ENCODE assay signal across 8 cellular contexts in genomic region chr2:26068602-26069298, GRCh38. TPM values are rescaled to one million over a fixed set of nuclear protein-coding genes. Genes with fewer than 3 reads are reported as not detected.
A peak's percentile ranks its signal among the peaks of the same experiment; 100 is the strongest.
DNase-seq lines count a peak whose midpoint lies in the region; ATAC-seq and TF ChIP-seq lines count a peak whose summit lies in the region.

No MANE protein-coding gene starts in this region.

- H3K36me3 ChIP-seq in HCT116 (ENCODE audit: control insufficient read depth in 1 of 2, insufficient read depth in 2 of 2, low read length in 2 of 2) (peaks cover 3 to 5% of the 10 kb centered on the region in 2 experiments; a peak in 1 of 4 replicates), MG63 (peaks cover 2% of the 10 kb centered on the region), aorta (ENCODE audit: control insufficient read depth in 1 of 2, insufficient read depth in 2 of 2, low read length in 1 of 2) (no peaks in the 10 kb centered on the region)

- peak; percentile 85 for DNase-seq in activated CD8-positive, alpha-beta memory T cell treated with anti-CD3 and anti-CD28 coated beads, Interleukin-2, amount 10 ng/mL, durations not matched to agents 7 days and 5 days
- no peak for DNase-seq in activated CD8-positive, alpha-beta memory T cell treated with anti-CD3 and anti-CD28 coated beads for 24 hours
- peak; percentile 46 for DNase-seq in HCT116 (ENCODE audit: low read depth, low spot score)
- DNase-seq in MG63, result peak; percentile 41
- peak; percentile 78 for DNase-seq in activated CD8-positive, alpha-beta T cell treated with anti-CD3 and anti-CD28 coated beads for 36 hours
- DNase-seq in foreskin melanocyte, result peak; percentile 67
- DNase-seq in stimulated activated CD4-positive, alpha-beta T cell treated with anti-CD3 and anti-CD28 coated beads, Interleukin-4, amount 100 ng/mL, for 24 hours, result peak; percentile 69
- DNase-seq in aorta, result no peak

- intact Hi-C loops in HCT116 (cut with micrococcal nuclease), result loop anchor here (5.0 kb wide), 1 partner anchor 76 kb away; no protein-coding TSS in a partner anchor
- intact Hi-C loops in activated CD8-positive, alpha-beta T cell treated with anti-CD3 and anti-CD28 coated beads for 36 hours (cut with micrococcal nuclease), result loop anchor here (5.0 kb wide), 1 partner anchor 36 kb away; the partner anchor contains the start of gene RAB10
- intact Hi-C loops in aorta (cut with DNase I), result no loop called here

- CTCF ChIA-PET in activated CD8-positive, alpha-beta memory T cell treated with anti-CD3 and anti-CD28 coated beads, Interleukin-2, amount 10 ng/mL, durations not matched to agents 7 days and 5 days (lab: Charles Lee), result interaction anchor here (1.1 to 2.0 kb wide), 5 partner anchors 9 to 190 kb away, joined by 3 to 10 read pairs (median 5); partner anchors contain the start of gene ASXL2
- CTCF ChIA-PET in HCT116 (lab: Charles Lee), result interaction anchor here (0.6 kb wide), 1 partner anchor 21 kb away, joined by 3 read pairs; no protein-coding TSS in a partner anchor
- CTCF ChIA-PET in activated CD8-positive, alpha-beta T cell treated with anti-CD3 and anti-CD28 coated beads for 36 hours (lab: Charles Lee), result interaction anchor here (0.7 to 2.1 kb wide), 7 partner anchors 9 to 217 kb away, joined by 3 to 6 read pairs (median 4); no protein-coding TSS in a partner anchor

- H3K79me2 ChIP-seq in HCT116 (ENCODE audit: insufficient read depth, low read length), result peaks cover 100% of the 10 kb centered on the region

- RAD21 ChIA-PET in HCT116 (lab: Charles Lee; ENCODE audit: low non-redundant PET in 1 of 2, low total read pairs in 2 of 2, uncharacterized antibody in 2 of 2, unreplicated experiment in 2 of 2), result no interaction called here

- POLR2A ChIA-PET in HCT116 (lab: Charles Lee), result no interaction called here
- POLR2A ChIA-PET in activated CD8-positive, alpha-beta T cell treated with anti-CD3 and anti-CD28 coated beads for 36 hours (lab: Charles Lee), result interaction anchor here (1.0 to 1.8 kb wide), 4 partner anchors 11 to 34 kb away, joined by 3 to 12 read pairs (median 4); partner anchors contain the start of gene RAB10

- peak overlapping the region; percentile 68 for H3K4me2 ChIP-seq in HCT116 (ENCODE audit: low read length)

- H2AFZ ChIP-seq in HCT116 (ENCODE audit: low read depth, low read length, poor library complexity, severe bottlenecking), result no peak overlapping the region

- no peak for TF ChIP-seq POLR2A in HCT116 (IDR thresholded peaks at IDR 0.05; ENCODE audit: borderline replicate concordance, extremely low read depth, insufficient read depth, insufficient read length)

- H3K27me3 ChIP-seq in HCT116 (ENCODE audit: insufficient read depth, low read length) (no peaks in the 10 kb centered on the region), MG63 (no peaks in the 10 kb centered on the region), aorta (ENCODE audit: control insufficient read depth in 1 of 2, insufficient read depth in 2 of 2, low read length in 1 of 2) (no peaks in the 10 kb centered on the region)

- H3K9me3 ChIP-seq in HCT116 (ENCODE audit: control insufficient read depth in 1 of 2, insufficient read depth in 1 of 2, low read depth in 1 of 2, low read length in 2 of 2) (no peaks in the 10 kb centered on the region), MG63 (no peaks in the 10 kb centered on the region), aorta (ENCODE audit: control insufficient read depth, low read length) (no peaks in the 10 kb centered on the region)

- H3K27ac ChIP-seq in HCT116 (ENCODE audit: low read depth, low read length), result peak overlapping the region; percentile 50; the same call in 1 of the 2 replicates
- H3K27ac ChIP-seq in aorta (ENCODE audit: low read depth in 1 of 2, low read length in 2 of 2), result no peak overlapping the region

- 22 to 26% methylated on average over 4 of the region's 4 CpGs for whole genome bisulfite sequencing in aorta, 2 donors

- H3K4me3 Mint-ChIP-seq in activated CD8-positive, alpha-beta memory T cell treated with anti-CD3 and anti-CD28 coated beads, Interleukin-2, amount 10 ng/mL, durations not matched to agents 7 days and 5 days, result peak overlapping the region; percentile 71
- H3K4me3 Mint-ChIP-seq in activated CD8-positive, alpha-beta T cell treated with anti-CD3 and anti-CD28 coated beads for 36 hours, result peak overlapping the region; percentile 12

- H3K36me3 Mint-ChIP-seq in activated CD8-positive, alpha-beta memory T cell treated with anti-CD3 and anti-CD28 coated beads, Interleukin-2, amount 10 ng/mL, durations not matched to agents 7 days and 5 days, result peaks cover 25% of the 10 kb centered on the region
- H3K36me3 Mint-ChIP-seq in activated CD8-positive, alpha-beta T cell treated with anti-CD3 and anti-CD28 coated beads for 36 hours (ENCODE audit: low read depth), result peaks cover 20% of the 10 kb centered on the region

- TF ChIP-seq RAD21 in HCT116 (IDR thresholded peaks at IDR 0.05; ENCODE audit: low read depth), result 0 out of 2 replicates have a peak, but pooled peaks have one; percentile 4

- H3K4me3 ChIP-seq in HCT116 (replicated peaks in 1 of 2; ENCODE audit: low read depth in 1 of 2, low read length in 2 of 2) (peak overlapping the region in 1 of 2 experiments; percentile 21; a peak in 2 of 4 replicates), MG63 (no peak overlapping the region), aorta (ENCODE audit: low read length in 2 of 2) (no peak overlapping the region)

- peaks cover 13% of the 10 kb centered on the region; the same call in 1 of the 2 replicates for H4K20me1 ChIP-seq in HCT116 (ENCODE audit: insufficient read depth)

- H3K9me2 ChIP-seq in HCT116 (ENCODE audit: insufficient read depth), result no peaks in the 10 kb centered on the region

- no TSS peak for BruUV-seq in HCT116 (replicated peaks; lab: Mats Ljungman, UMichigan)

- peak; percentile 90 for ATAC-seq in activated CD8-positive, alpha-beta memory T cell treated with anti-CD3 and anti-CD28 coated beads, Interleukin-2, amount 10 ng/mL, durations not matched to agents 7 days and 5 days
- ATAC-seq in HCT116 (peak; percentile 85), aorta (ENCODE audit: low FRiP score) (no peak)
- peak; percentile 91 for ATAC-seq in activated CD8-positive, alpha-beta T cell treated with anti-CD3 and anti-CD28 coated beads for 36 hours

- H3K27me3 Mint-ChIP-seq in activated CD8-positive, alpha-beta memory T cell treated with anti-CD3 and anti-CD28 coated beads, Interleukin-2, amount 10 ng/mL, durations not matched to agents 7 days and 5 days, result no peaks in the 10 kb centered on the region
- no peaks in the 10 kb centered on the region for H3K27me3 Mint-ChIP-seq in activated CD8-positive, alpha-beta T cell treated with anti-CD3 and anti-CD28 coated beads for 36 hours

- H3K27ac Mint-ChIP-seq in activated CD8-positive, alpha-beta memory T cell treated with anti-CD3 and anti-CD28 coated beads, Interleukin-2, amount 10 ng/mL, durations not matched to agents 7 days and 5 days, result peak overlapping the region; percentile 95
- peak overlapping the region; percentile 89 for H3K27ac Mint-ChIP-seq in activated CD8-positive, alpha-beta T cell treated with anti-CD3 and anti-CD28 coated beads for 36 hours

- peaks cover 66% of the 10 kb centered on the region for H3K4me1 Mint-ChIP-seq in activated CD8-positive, alpha-beta memory T cell treated with anti-CD3 and anti-CD28 coated beads, Interleukin-2, amount 10 ng/mL, durations not matched to agents 7 days and 5 days
- H3K4me1 Mint-ChIP-seq in activated CD8-positive, alpha-beta T cell treated with anti-CD3 and anti-CD28 coated beads for 36 hours (ENCODE audit: low read depth), result peaks cover 45% of the 10 kb centered on the region

- H3K4me1 ChIP-seq in HCT116 (ENCODE audit: control insufficient read depth in 1 of 2, insufficient read depth in 2 of 2, low read length in 2 of 2) (peaks cover 20 to 45% of the 10 kb centered on the region in 2 experiments), aorta (ENCODE audit: control insufficient read depth in 1 of 2, insufficient read depth in 2 of 2, low read length in 2 of 2) (peaks cover 1 to 10% of the 10 kb centered on the region in 2 donors)

- H3K9me3 Mint-ChIP-seq in activated CD8-positive, alpha-beta memory T cell treated with anti-CD3 and anti-CD28 coated beads, Interleukin-2, amount 10 ng/mL, durations not matched to agents 7 days and 5 days (ENCODE audit: low read depth), result no peaks in the 10 kb centered on the region
- H3K9me3 Mint-ChIP-seq in activated CD8-positive, alpha-beta T cell treated with anti-CD3 and anti-CD28 coated beads for 36 hours, result peaks cover 4% of the 10 kb centered on the region

- peak overlapping the region; percentile 41 for H3K9ac ChIP-seq in HCT116 (ENCODE audit: low read length)

- no peak for TF ChIP-seq CTCF in HCT116 (IDR thresholded peaks at IDR 0.05 in 2 of 3, conservative IDR thresholded peaks at IDR 0.05 in 1 of 3; ENCODE audit: borderline replicate concordance in 1 of 3, insufficient read depth in 1 of 3, low read depth in 2 of 3, low read length in 2 of 3)
- TF ChIP-seq CTCF in activated CD8-positive, alpha-beta T cell treated with anti-CD3 and anti-CD28 coated beads for 36 hours (IDR thresholded peaks at IDR 0.05), result no peak

TF ChIP-seq in HCT116, 20 proteins besides CTCF, POLR2A, EP300 and RAD21 (continues in another document):
- 0 out of 2 replicates have a peak, but pooled peaks have one; percentile 19 for TF ChIP-seq POLR2AphosphoS5 (IDR thresholded peaks at IDR 0.05; ENCODE audit: low read depth, low read length)
- TF ChIP-seq ZBTB33 (IDR thresholded peaks at IDR 0.05; ENCODE audit: extremely low read depth, insufficient replicate concordance, low read length), result no peak
- TF ChIP-seq SIN3A (IDR thresholded peaks at IDR 0.05; ENCODE audit: low read depth), result peak; percentile 57; the same call in 1 of the 2 replicates

RNA-seq across cellular contexts. Expression of gene RAB10, which starts 34.9 kb away (rescaled TPM):
- 100 to 1,000 TPM; 121 to 128 TPM for total RNA-seq in activated CD8-positive, alpha-beta memory T cell treated with anti-CD3 and anti-CD28 coated beads, Interleukin-2, amount 10 ng/mL, durations not matched to agents 7 days and 5 days
- total RNA-seq in HCT116 (2021; ENCODE audit: unreplicated experiment), result 167 TPM
- 107 and 113 TPM in 2 replicates for polyA plus RNA-seq in HCT116 (2012)
- 102 and 162 TPM in 2 replicates for total RNA-seq in MG63 (2014; rRNA removed; shearing (Covaris generic); ENCODE audit: low replicate concordance)
- 100 to 1,000 TPM in 1 of 2 experiments, 10 to 100 TPM in 1; 89.5 to 102 TPM for total RNA-seq in activated CD8-positive, alpha-beta T cell treated with anti-CD3 and anti-CD28 coated beads for 36 hours
- 10 to 100 TPM; 90.5 to 92.4 TPM for total RNA-seq in aorta
- 10 to 100 TPM; 45.8 to 47.6 TPM for polyA plus RNA-seq in aorta

Comparison
In these comparisons a context has a peak if more than half of its experiments do, and no peak if none do; other contexts are left out.
1. DNase-seq: peak in activated CD8-positive, alpha-beta memory T cell treated with anti-CD3 and anti-CD28 coated beads, Interleukin-2, amount 10 ng/mL, durations not matched to agents 7 days and 5 days (single experiment), HCT116 (single experiment), MG63 (single experiment), activated CD8-positive, alpha-beta T cell treated with anti-CD3 and anti-CD28 coated beads for 36 hours (single experiment), foreskin melanocyte (single experiment) and stimulated activated CD4-positive, alpha-beta T cell treated with anti-CD3 and anti-CD28 coated beads, Interleukin-4, amount 100 ng/mL, for 24 hours (single experiment); none in activated CD8-positive, alpha-beta memory T cell treated with anti-CD3 and anti-CD28 coated beads for 24 hours (single experiment) and aorta (0 of 2).
2. intact Hi-C loops: an anchor here in HCT116 (5.0 kb wide) and activated CD8-positive, alpha-beta T cell treated with anti-CD3 and anti-CD28 coated beads for 36 hours (5.0 kb wide); none called in aorta.